ENCODE assay signal across 8 cellular contexts in genomic region chr11:95296621-95297025, GRCh38.
DNase-seq lines count a peak whose midpoint lies in the region; ATAC-seq and TF ChIP-seq lines count a peak whose summit lies in the region.

No MANE protein-coding gene starts in this region.

- intact Hi-C loops in mammary epithelial cell (cut with micrococcal nuclease), result no loop called here

- DNase-seq in GM10266 (ENCODE audit: extremely low spot score) (peak; percentile 21), astrocyte of the hippocampus (ENCODE audit: low read depth, low spot score) (peak; percentile 42), brain microvascular endothelial cell (no peak), mammary epithelial cell (no peak), GM03348 (ENCODE audit: low spot score) (no peak)
- DNase-seq in natural killer cell treated with Interleukin-12 subunit alpha and Interleukin-12 subunit beta and Interleukin-15 and Interleukin-18, amount 100 ng/mL, for 72 hours (ENCODE audit: low spot score), result no peak

- ATAC-seq in GM21360 (IDR thresholded peaks at IDR 0.05; ENCODE audit: unreplicated experiment) (peak; percentile 96), HG03378 (IDR thresholded peaks at IDR 0.05; ENCODE audit: unreplicated experiment) (peak; percentile 95)
- no peak for ATAC-seq in natural killer cell treated with Interleukin-12 subunit alpha and Interleukin-12 subunit beta and Interleukin-15 and Interleukin-18, amount 100 ng/mL, for 72 hours

- H3K27ac Mint-ChIP-seq in natural killer cell treated with Interleukin-12 subunit alpha and Interleukin-12 subunit beta and Interleukin-15 and Interleukin-18, amount 100 ng/mL, for 72 hours, result no peak overlapping the region

- no peak for TF ChIP-seq CTCF in GM10266 (IDR thresholded peaks at IDR 0.05; ENCODE audit: control insufficient read depth, insufficient read depth, low read depth, missing control alignments)
- no peak for TF ChIP-seq CTCF in brain microvascular endothelial cell (IDR thresholded peaks at IDR 0.05; ENCODE audit: low read depth, low read length, missing control alignments)
- TF ChIP-seq CTCF in mammary epithelial cell (conservative IDR thresholded peaks at IDR 0.05 in 1 of 2, IDR thresholded peaks at IDR 0.05 in 1 of 2; ENCODE audit: extremely low read depth in 1 of 2, insufficient read depth in 1 of 2, low read depth in 1 of 2, low read length in 2 of 2), result no peak

- no peaks in the 10 kb centered on the region for H3K36me3 ChIP-seq in brain microvascular endothelial cell (replicated peaks)
- no peaks in the 10 kb centered on the region for H3K36me3 ChIP-seq in mammary epithelial cell (ENCODE audit: insufficient read depth, low read length)

- no peaks in the 10 kb centered on the region for H3K9me3 Mint-ChIP-seq in natural killer cell treated with Interleukin-12 subunit alpha and Interleukin-12 subunit beta and Interleukin-15 and Interleukin-18, amount 100 ng/mL, for 72 hours

- no peaks in the 10 kb centered on the region for H3K79me2 ChIP-seq in mammary epithelial cell (ENCODE audit: insufficient read depth, low read length)

- H3K27me3 Mint-ChIP-seq in natural killer cell treated with Interleukin-12 subunit alpha and Interleukin-12 subunit beta and Interleukin-15 and Interleukin-18, amount 100 ng/mL, for 72 hours, result peaks cover 2 to 13% of the 10 kb centered on the region in 2 donors

- no peak overlapping the region for H3K4me2 ChIP-seq in mammary epithelial cell (ENCODE audit: insufficient read depth, low read depth, low read length)

- no peaks in the 10 kb centered on the region for H3K4me1 Mint-ChIP-seq in natural killer cell treated with Interleukin-12 subunit alpha and Interleukin-12 subunit beta and Interleukin-15 and Interleukin-18, amount 100 ng/mL, for 72 hours (ENCODE audit: low read depth in 2 of 2)

- H3K36me3 Mint-ChIP-seq in natural killer cell treated with Interleukin-12 subunit alpha and Interleukin-12 subunit beta and Interleukin-15 and Interleukin-18, amount 100 ng/mL, for 72 hours, result no peaks in the 10 kb centered on the region

- in situ Hi-C loops in brain microvascular endothelial cell (cut with HindIII; ENCODE audit: low pct_ligation_motif_present, low sequenced_read_pairs) (no loop called here), mammary epithelial cell (cut with MboI; ENCODE audit: low sequenced_read_pairs in 2 of 2) (no loop called here)

- no peak overlapping the region for H3K9ac ChIP-seq in mammary epithelial cell (ENCODE audit: insufficient read depth, low read length)

- CTCF ChIA-PET in mammary epithelial cell (lab: Charles Lee; ENCODE audit: low non-redundant PET), result no interaction called here

- H3K4me3 ChIP-seq in brain microvascular endothelial cell (ENCODE audit: low read depth, low read length) (no peak overlapping the region), mammary epithelial cell (replicated peaks in 1 of 3; ENCODE audit: insufficient read depth in 1 of 3, low read depth in 2 of 3, low read length in 3 of 3) (no peak overlapping the region)

- no peak overlapping the region for H3K4me3 Mint-ChIP-seq in natural killer cell treated with Interleukin-12 subunit alpha and Interleukin-12 subunit beta and Interleukin-15 and Interleukin-18, amount 100 ng/mL, for 72 hours

- no peak overlapping the region for H2AFZ ChIP-seq in mammary epithelial cell (ENCODE audit: low read depth, low read length)

- no TSS peak for BruUV-seq in mammary epithelial cell (replicated peaks; lab: Mats Ljungman, UMichigan)

- no peak overlapping the region for H3K27ac ChIP-seq in brain microvascular endothelial cell
- no peak overlapping the region for H3K27ac ChIP-seq in mammary epithelial cell (ENCODE audit: insufficient read depth, low read depth, low read length)

- 98% methylated on average over 5 of the region's 6 CpGs for WGBS in mammary epithelial cell (ENCODE audit: low coverage, missing lambda C conversion rate)

- dilution Hi-C loops in mammary epithelial cell (cut with HindIII; ENCODE audit: low sequenced_read_pairs), result no loop called here

- no peaks in the 10 kb centered on the region for H4K20me1 ChIP-seq in mammary epithelial cell (ENCODE audit: insufficient read depth, low read length)

- H3K27me3 ChIP-seq in brain microvascular endothelial cell (replicated peaks), result no peaks in the 10 kb centered on the region
- no peaks in the 10 kb centered on the region for H3K27me3 ChIP-seq in mammary epithelial cell (ENCODE audit: insufficient read depth, low read length)

- peaks cover 4% of the 10 kb centered on the region for H3K4me1 ChIP-seq in mammary epithelial cell (ENCODE audit: insufficient read depth, low read length)

- H3K9me3 ChIP-seq in mammary epithelial cell (replicated peaks; ENCODE audit: insufficient read depth, low read length), result no peaks in the 10 kb centered on the region

Comparison
In these comparisons a context has a peak if more than half of its experiments do, and no peak if none do; other contexts are left out.
1. DNase-seq: peak in GM10266 (single experiment) and astrocyte of the hippocampus (single experiment); none in brain microvascular endothelial cell (single experiment), mammary epithelial cell (single experiment), natural killer cell treated with Interleukin-12 subunit alpha and Interleukin-12 subunit beta and Interleukin-15 and Interleukin-18, amount 100 ng/mL, for 72 hours (single experiment) and GM03348 (single experiment).
2. ATAC-seq: peak in GM21360 (single experiment) and HG03378 (single experiment); none in natural killer cell treated with Interleukin-12 subunit alpha and Interleukin-12 subunit beta and Interleukin-15 and Interleukin-18, amount 100 ng/mL, for 72 hours (0 of 2).